ENCODE assay signal across 23 cellular contexts in the genomic region with DNA sequence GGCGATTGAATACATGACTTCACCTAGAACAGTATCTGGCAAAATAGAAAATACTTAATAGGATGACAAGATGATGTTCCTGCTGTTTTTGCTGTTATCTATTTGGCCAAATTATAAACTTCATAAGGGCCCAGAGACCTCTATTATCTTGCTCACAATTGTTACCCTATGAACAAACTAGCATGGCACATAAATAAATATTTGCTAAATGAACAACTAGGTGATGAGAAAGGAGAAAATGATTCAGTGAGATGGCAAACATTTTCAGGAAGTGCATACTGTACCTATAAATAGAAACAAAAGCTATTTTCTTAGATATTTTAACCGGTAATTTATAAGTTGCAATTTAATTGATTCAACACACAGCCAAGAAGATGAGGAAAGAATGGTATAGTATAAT.
"Had no signal": no experiment of that assay in that cellular context is flagged by ENCODE, and none has a peak within 500 bp of the region (broad histone marks: within the 10 kb centered on the region; RNA-seq: fewer than 3 reads in every experiment).

No MANE protein-coding gene starts in this region.

- H3K4me3 ChIP-seq: esophagus muscularis mucosa, gastroesophageal sphincter, heart left ventricle, hepatocyte, left lung, neural progenitor cell, right lobe of liver, suprapubic skin, transverse colon, upper lobe of right lung, uterus had no signal

- H3K27me3 ChIP-seq: esophagus muscularis mucosa, gastroesophageal sphincter, heart left ventricle, hepatocyte, left lung, neural progenitor cell, right lobe of liver, suprapubic skin, transverse colon, upper lobe of right lung, uterus had no signal

- DNase-seq: effector CD8-positive, alpha-beta T cell; foreskin keratinocyte; heart left ventricle; left cardiac atrium; left lung; mesenchymal stem cell; midbrain; naive thymus-derived CD4-positive, alpha-beta T cell; right lobe of liver; small intestine; stimulated activated CD4-positive, alpha-beta T cell treated with anti-CD3 and anti-CD28 coated beads, Interleukin-15, amount 100 ng/mL, for 24 hours; stimulated activated CD4-positive, alpha-beta T cell treated with anti-CD3 and anti-CD28 coated beads, Interleukin-2, amount 100 ng/mL, for 48 hours; stimulated activated naive B cell treated with anti-CD40 and anti-IgM and Interleukin-4, amounts not matched to agents 10 μg/mL and 1 μg/mL and 100 μg/mL, for 72 hours; stimulated activated naive CD8-positive, alpha-beta T cell treated with anti-CD3 and anti-CD28 coated beads, Interleukin-15, amount 100 ng/mL, for 72 hours; transverse colon; upper lobe of right lung; uterus had no signal

- H3K9me3 ChIP-seq: esophagus muscularis mucosa, gastroesophageal sphincter, heart left ventricle, left lung, right lobe of liver, suprapubic skin, transverse colon, upper lobe of right lung, uterus had no signal

- H2AFZ ChIP-seq: hepatocyte, neural progenitor cell, parathyroid adenoma had no signal

- H3K9ac ChIP-seq: neural progenitor cell, parathyroid adenoma had no signal

- H3K27ac ChIP-seq: esophagus muscularis mucosa, foreskin keratinocyte, gastroesophageal sphincter, heart left ventricle, hepatocyte, left lung, neural progenitor cell, parathyroid adenoma, right lobe of liver, suprapubic skin, transverse colon, upper lobe of right lung, uterus had no signal

- ATAC-seq: foreskin keratinocyte; gastroesophageal sphincter; heart left ventricle; left cardiac atrium; left lung; naive thymus-derived CD4-positive, alpha-beta T cell; right lobe of liver; stimulated activated naive B cell treated with anti-CD40 and anti-IgM and Interleukin-4, amounts not matched to agents 10 μg/mL and 1 μg/mL and 100 μg/mL, for 72 hours; stimulated activated naive CD8-positive, alpha-beta T cell treated with anti-CD3 and anti-CD28 coated beads, Interleukin-15, amount 100 ng/mL, for 72 hours; upper lobe of right lung had no signal

- H3K79me2 ChIP-seq: hepatocyte, parathyroid adenoma had no signal

- H3K4me2 ChIP-seq: hepatocyte, neural progenitor cell had no signal

- H3K36me3 ChIP-seq: esophagus muscularis mucosa, gastroesophageal sphincter, heart left ventricle, left lung, neural progenitor cell, right lobe of liver, suprapubic skin, transverse colon, upper lobe of right lung, uterus had no signal

- H3K4me1 ChIP-seq: esophagus muscularis mucosa, foreskin keratinocyte, gastroesophageal sphincter, left lung, parathyroid adenoma, right lobe of liver, suprapubic skin, transverse colon, upper lobe of right lung, uterus had no signal
